1 cellular context compared by ENCODE assay signal in genomic region chr5:135482383-135482933, GRCh38.
TF ChIP-seq lines count a peak whose summit lies in the region.

No MANE protein-coding gene starts in this region.

TF ChIP-seq in H1, 55 proteins besides CTCF, POLR2A, EP300 and RAD21:
- TF ChIP-seq ZNF274 (IDR thresholded peaks at IDR 0.05; ENCODE audit: borderline replicate concordance, extremely low read depth, low read length) (no peak), BACH1 (IDR thresholded peaks at IDR 0.05; ENCODE audit: low read length) (no peak), CBX8 (IDR thresholded peaks at IDR 0.05; ENCODE audit: borderline replicate concordance, low read depth, low read length) (no peak), KDM5A (IDR thresholded peaks at IDR 0.05; ENCODE audit: low read length) (no peak), TAF7 (optimal IDR thresholded peaks at IDR 0.05; ENCODE audit: borderline replicate concordance, low read depth, low read length) (no peak), SAP30 (IDR thresholded peaks at IDR 0.05; ENCODE audit: insufficient read depth, insufficient replicate concordance, low read length) (no peak), SUZ12 (IDR thresholded peaks at IDR 0.05; ENCODE audit: low read length) (no peak), SIRT6 (IDR thresholded peaks at IDR 0.05; ENCODE audit: low read length) (no peak), TBP (IDR thresholded peaks at IDR 0.05; ENCODE audit: low read depth, low read length) (no peak), NRF1 (IDR thresholded peaks at IDR 0.05; ENCODE audit: low read depth, low read length) (no peak)
